1 cellular context compared by ENCODE assay signal in the genomic region with DNA sequence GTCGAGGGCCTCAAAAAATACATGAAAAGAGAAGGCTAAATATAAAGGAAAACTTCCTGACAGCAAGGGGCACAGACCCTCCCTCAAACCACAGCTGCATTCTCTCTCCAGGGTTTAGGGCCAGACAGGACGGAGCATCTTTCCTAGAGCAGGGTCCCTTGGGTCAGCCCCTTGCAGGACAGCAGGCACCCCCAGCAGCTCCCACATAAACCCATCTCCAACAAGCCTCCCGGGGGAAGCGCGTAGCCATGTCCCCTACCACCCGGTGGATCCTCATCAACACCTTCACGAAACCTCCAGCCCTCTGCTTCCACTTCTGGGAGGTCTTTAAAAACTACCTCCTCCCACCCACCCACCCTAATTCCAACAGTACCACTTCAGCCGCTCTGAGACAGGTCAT.
TF ChIP-seq lines count a peak whose summit lies in the region.

No MANE protein-coding gene starts in this region.

TF ChIP-seq in GM23338, 12 proteins besides CTCF, POLR2A, EP300 and RAD21 (continued from another document):
- TF ChIP-seq, protein P1, sequence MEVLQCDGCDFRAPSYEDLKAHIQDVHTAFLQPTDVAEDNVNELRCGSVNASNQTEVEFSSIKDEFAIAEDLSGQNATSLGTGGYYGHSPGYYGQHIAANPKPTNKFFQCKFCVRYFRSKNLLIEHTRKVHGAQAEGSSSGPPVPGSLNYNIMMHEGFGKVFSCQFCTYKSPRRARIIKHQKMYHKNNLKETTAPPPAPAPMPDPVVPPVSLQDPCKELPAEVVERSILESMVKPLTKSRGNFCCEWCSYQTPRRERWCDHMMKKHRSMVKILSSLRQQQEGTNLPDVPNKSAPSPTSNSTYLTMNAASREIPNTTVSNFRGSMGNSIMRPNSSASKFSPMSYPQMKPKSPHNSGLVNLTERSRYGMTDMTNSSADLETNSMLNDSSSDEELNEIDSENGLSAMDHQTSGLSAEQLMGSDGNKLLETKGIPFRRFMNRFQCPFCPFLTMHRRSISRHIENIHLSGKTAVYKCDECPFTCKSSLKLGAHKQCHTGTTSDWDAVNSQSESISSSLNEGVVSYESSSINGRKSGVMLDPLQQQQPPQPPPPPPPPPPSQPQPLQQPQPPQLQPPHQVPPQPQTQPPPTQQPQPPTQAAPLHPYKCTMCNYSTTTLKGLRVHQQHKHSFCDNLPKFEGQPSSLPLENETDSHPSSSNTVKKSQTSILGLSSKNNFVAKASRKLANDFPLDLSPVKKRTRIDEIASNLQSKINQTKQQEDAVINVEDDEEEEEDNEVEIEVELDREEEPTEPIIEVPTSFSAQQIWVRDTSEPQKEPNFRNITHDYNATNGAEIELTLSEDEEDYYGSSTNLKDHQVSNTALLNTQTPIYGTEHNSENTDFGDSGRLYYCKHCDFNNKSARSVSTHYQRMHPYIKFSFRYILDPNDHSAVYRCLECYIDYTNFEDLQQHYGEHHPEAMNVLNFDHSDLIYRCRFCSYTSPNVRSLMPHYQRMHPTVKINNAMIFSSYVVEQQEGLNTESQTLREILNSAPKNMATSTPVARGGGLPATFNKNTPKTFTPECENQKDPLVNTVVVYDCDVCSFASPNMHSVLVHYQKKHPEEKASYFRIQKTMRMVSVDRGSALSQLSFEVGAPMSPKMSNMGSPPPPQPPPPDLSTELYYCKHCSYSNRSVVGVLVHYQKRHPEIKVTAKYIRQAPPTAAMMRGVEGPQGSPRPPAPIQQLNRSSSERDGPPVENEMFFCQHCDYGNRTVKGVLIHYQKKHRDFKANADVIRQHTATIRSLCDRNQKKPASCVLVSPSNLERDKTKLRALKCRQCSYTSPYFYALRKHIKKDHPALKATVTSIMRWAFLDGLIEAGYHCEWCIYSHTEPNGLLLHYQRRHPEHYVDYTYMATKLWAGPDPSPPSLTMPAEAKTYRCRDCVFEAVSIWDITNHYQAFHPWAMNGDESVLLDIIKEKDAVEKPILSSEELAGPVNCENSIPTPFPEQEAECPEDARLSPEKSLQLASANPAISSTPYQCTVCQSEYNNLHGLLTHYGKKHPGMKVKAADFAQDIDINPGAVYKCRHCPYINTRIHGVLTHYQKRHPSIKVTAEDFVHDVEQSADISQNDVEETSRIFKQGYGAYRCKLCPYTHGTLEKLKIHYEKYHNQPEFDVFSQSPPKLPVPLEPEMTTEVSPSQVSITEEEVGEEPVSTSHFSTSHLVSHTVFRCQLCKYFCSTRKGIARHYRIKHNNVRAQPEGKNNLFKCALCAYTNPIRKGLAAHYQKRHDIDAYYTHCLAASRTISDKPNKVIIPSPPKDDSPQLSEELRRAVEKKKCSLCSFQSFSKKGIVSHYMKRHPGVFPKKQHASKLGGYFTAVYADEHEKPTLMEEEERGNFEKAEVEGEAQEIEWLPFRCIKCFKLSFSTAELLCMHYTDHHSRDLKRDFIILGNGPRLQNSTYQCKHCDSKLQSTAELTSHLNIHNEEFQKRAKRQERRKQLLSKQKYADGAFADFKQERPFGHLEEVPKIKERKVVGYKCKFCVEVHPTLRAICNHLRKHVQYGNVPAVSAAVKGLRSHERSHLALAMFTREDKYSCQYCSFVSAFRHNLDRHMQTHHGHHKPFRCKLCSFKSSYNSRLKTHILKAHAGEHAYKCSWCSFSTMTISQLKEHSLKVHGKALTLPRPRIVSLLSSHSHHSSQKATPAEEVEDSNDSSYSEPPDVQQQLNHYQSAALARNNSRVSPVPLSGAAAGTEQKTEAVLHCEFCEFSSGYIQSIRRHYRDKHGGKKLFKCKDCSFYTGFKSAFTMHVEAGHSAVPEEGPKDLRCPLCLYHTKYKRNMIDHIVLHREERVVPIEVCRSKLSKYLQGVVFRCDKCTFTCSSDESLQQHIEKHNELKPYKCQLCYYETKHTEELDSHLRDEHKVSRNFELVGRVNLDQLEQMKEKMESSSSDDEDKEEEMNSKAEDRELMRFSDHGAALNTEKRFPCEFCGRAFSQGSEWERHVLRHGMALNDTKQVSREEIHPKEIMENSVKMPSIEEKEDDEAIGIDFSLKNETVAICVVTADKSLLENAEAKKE (CRISPR knock-in tag; IDR thresholded peaks at IDR 0.05) = no peak
- no peak for TF ChIP-seq EZH2 (IDR thresholded peaks at IDR 0.05; ENCODE audit: low read depth, unreplicated experiment)
TF ChIP-seq in GM23338: peak in this region for 0.
